ENCODE assay signal across 36 cellular contexts in genomic region chrX:132468454-132468853, GRCh38.
"Had no signal": no experiment of that assay in that cellular context is flagged by ENCODE, and none has a peak within 500 bp of the region (broad histone marks: within the 10 kb centered on the region; RNA-seq: fewer than 3 reads in every experiment).

No MANE protein-coding gene starts in this region.

- H3K4me1 ChIP-seq: ascending aorta had no signal

- DNase-seq: activated B cell treated with CpG ODN at 0.5 μM for 24 hours; activated CD4-positive, alpha-beta memory T cell treated with anti-CD3 and anti-CD28 coated beads for 36 hours; activated CD4-positive, alpha-beta T cell treated with anti-CD3 and anti-CD28 coated beads for 4 hours; activated CD4-positive, alpha-beta T cell treated with anti-CD3 and anti-CD28 coated beads, Interleukin-2, amount 10 ng/mL, durations not matched to agents 24 days and 14 days; activated CD4-positive, alpha-beta T cell treated with anti-CD3 and anti-CD28 coated beads, Interleukin-2, amount 50 U/mL, for 1 hour; activated CD4-positive, alpha-beta T cell treated with anti-CD3 and anti-CD28 coated beads, Interleukin-2, amount 50 U/mL, for 4 hours; activated CD4-positive, CD25-positive, alpha-beta regulatory T cell treated with anti-CD3 and anti-CD28 coated beads, Interleukin-2, amount 50 U/mL, for 72 hours; activated CD8-positive, alpha-beta memory T cell treated with anti-CD3 and anti-CD28 coated beads, Interleukin-2, amount 50 U/mL, for 4 hours; activated CD8-positive, alpha-beta T cell treated with anti-CD3 and anti-CD28 coated beads for 36 hours; activated gamma-delta T cell; activated naive CD4-positive, alpha-beta T cell treated with anti-CD3 and anti-CD28 coated beads, Interleukin-2, amount 10 ng/mL, durations not matched to agents 7 days and 5 days; activated naive CD4-positive, alpha-beta T cell treated with Interleukin-2 at 50 U/mL for 16 hours; activated naive CD8-positive, alpha-beta T cell treated with anti-CD3 and anti-CD28 coated beads, Interleukin-2, amount 10 ng/mL, durations not matched to agents 7 days and 5 days; activated naive CD8-positive, alpha-beta T cell treated with anti-CD3 and anti-CD28 coated beads, Interleukin-2, amount 50 U/mL, for 24 hours; activated T-cell treated with anti-CD3 and anti-CD28 coated beads for 4 hours; activated T-cell treated with anti-CD3 and anti-CD28 coated beads, Interleukin-2, amount 50 U/mL, for 1 hour; activated T-cell treated with anti-CD3 and anti-CD28 coated beads, Interleukin-2, amount 50 U/mL, for 4 hours; activated T-cell treated with anti-CD3 and anti-CD28 coated beads, Interleukin-2, amount 50 U/mL, for 72 hours; amygdala; anterior cingulate cortex; caudate nucleus; cerebellar nuclear complex; T-helper 1 cell; T-helper 2 cell; T-helper 9 cell had no signal

- H3K27me3 ChIP-seq: cardiac muscle cell had no signal

- H3K27ac ChIP-seq: ascending aorta, cardiac muscle cell had no signal

- ATAC-seq: activated CD8-positive, alpha-beta T cell treated with anti-CD3 and anti-CD28 coated beads for 36 hours; activated naive CD8-positive, alpha-beta T cell treated with anti-CD3 and anti-CD28 coated beads, Interleukin-2, amount 50 U/mL, for 24 hours; activated T-cell treated with anti-CD3 and anti-CD28 coated beads, Interleukin-2, amount 50 U/mL, for 4 hours; activated T-cell treated with anti-CD3 and anti-CD28 coated beads, Interleukin-2, amount 50 U/mL, for 72 hours; activated T-helper 17 cell treated with anti-CD3 and anti-CD28 coated beads, Interleukin-2, amount 50 U/mL, for 72 hours had no signal

- H3K4me3 ChIP-seq: ascending aorta, cardiac muscle cell had no signal

- H3K27me3 Mint-ChIP-seq: activated B cell treated with CpG ODN at 0.5 μM for 24 hours; activated CD4-positive, alpha-beta memory T cell treated with anti-CD3 and anti-CD28 coated beads for 36 hours; activated CD4-positive, alpha-beta T cell treated with anti-CD3 and anti-CD28 coated beads, Interleukin-2, amount 10 ng/mL, durations not matched to agents 24 days and 14 days; activated CD8-positive, alpha-beta T cell treated with anti-CD3 and anti-CD28 coated beads for 36 hours; activated naive CD4-positive, alpha-beta T cell treated with anti-CD3 and anti-CD28 coated beads, Interleukin-2, amount 10 ng/mL, durations not matched to agents 7 days and 5 days; activated naive CD4-positive, alpha-beta T cell treated with anti-CD3 and anti-CD28 coated beads, Interleukin-2, amount 50 U/mL, for 24 hours; activated naive CD8-positive, alpha-beta T cell; activated naive CD8-positive, alpha-beta T cell treated with anti-CD3 and anti-CD28 coated beads, Interleukin-2, amount 10 ng/mL, durations not matched to agents 7 days and 5 days; activated naive CD8-positive, alpha-beta T cell treated with anti-CD3 and anti-CD28 coated beads, Interleukin-2, amount 50 U/mL, for 24 hours; activated T-helper 17 cell treated with anti-CD3 and anti-CD28 coated beads, Interleukin-2, amount 50 U/mL, for 72 hours; brain; central memory CD8-positive, alpha-beta T cell had no signal

- H3K9me3 ChIP-seq: ascending aorta had no signal

- H3K27ac Mint-ChIP-seq: activated B cell treated with CpG ODN at 0.5 μM for 24 hours; activated CD4-positive, alpha-beta memory T cell treated with anti-CD3 and anti-CD28 coated beads for 36 hours; activated CD4-positive, alpha-beta T cell treated with anti-CD3 and anti-CD28 coated beads, Interleukin-2, amount 10 ng/mL, durations not matched to agents 24 days and 14 days; activated CD8-positive, alpha-beta T cell treated with anti-CD3 and anti-CD28 coated beads for 36 hours; activated naive CD4-positive, alpha-beta T cell treated with anti-CD3 and anti-CD28 coated beads, Interleukin-2, amount 10 ng/mL, durations not matched to agents 7 days and 5 days; activated naive CD4-positive, alpha-beta T cell treated with anti-CD3 and anti-CD28 coated beads, Interleukin-2, amount 50 U/mL, for 24 hours; activated naive CD8-positive, alpha-beta T cell; activated naive CD8-positive, alpha-beta T cell treated with anti-CD3 and anti-CD28 coated beads, Interleukin-2, amount 10 ng/mL, durations not matched to agents 7 days and 5 days; activated naive CD8-positive, alpha-beta T cell treated with anti-CD3 and anti-CD28 coated beads, Interleukin-2, amount 50 U/mL, for 24 hours; activated T-cell treated with anti-CD3 and anti-CD28 coated beads, Interleukin-2, amount 50 U/mL, for 72 hours; activated T-helper 1 cell treated with anti-CD3 and anti-CD28 coated beads, Interleukin-12 subunit alpha, Interleukin-12 subunit beta, Interleukin-2, Interleukin-4 antibody, amounts not matched to agents 30 ng/mL and 10 ng/mL and 1 ng/mL, durations not matched to agents 14 hours and 24 hours and 36 hours; activated T-helper 17 cell treated with anti-CD3 and anti-CD28 coated beads, Interleukin-2, amount 50 U/mL, for 72 hours; brain; T-helper 1 cell treated with Interleukin-12 subunit alpha and Interleukin-12 subunit beta and Interleukin-4 antibody, amounts not matched to agents 30 μg/mL and 1 μg/mL, for 36 hours; T-helper 2 cell treated with Interferon-gamma antibody and Interleukin-4, amounts not matched to agents 5 μg/mL and 100 μg/mL, for 36 hours had no signal

- FAIRE-seq: TTC549 had no signal

- H3K36me3 ChIP-seq: ascending aorta, cardiac muscle cell had no signal

- H3K9me3 Mint-ChIP-seq: activated B cell treated with CpG ODN at 0.5 μM for 24 hours; activated CD4-positive, alpha-beta memory T cell treated with anti-CD3 and anti-CD28 coated beads for 36 hours; activated CD4-positive, alpha-beta T cell treated with anti-CD3 and anti-CD28 coated beads, Interleukin-2, amount 10 ng/mL, durations not matched to agents 24 days and 14 days; activated CD8-positive, alpha-beta T cell treated with anti-CD3 and anti-CD28 coated beads for 36 hours; activated naive CD4-positive, alpha-beta T cell treated with anti-CD3 and anti-CD28 coated beads, Interleukin-2, amount 10 ng/mL, durations not matched to agents 7 days and 5 days; activated naive CD4-positive, alpha-beta T cell treated with anti-CD3 and anti-CD28 coated beads, Interleukin-2, amount 50 U/mL, for 24 hours; activated naive CD8-positive, alpha-beta T cell treated with anti-CD3 and anti-CD28 coated beads, Interleukin-2, amount 10 ng/mL, durations not matched to agents 7 days and 5 days; activated naive CD8-positive, alpha-beta T cell treated with anti-CD3 and anti-CD28 coated beads, Interleukin-2, amount 50 U/mL, for 24 hours; activated T-cell treated with anti-CD3 and anti-CD28 coated beads, Interleukin-2, amount 50 U/mL, for 4 hours; activated T-cell treated with anti-CD3 and anti-CD28 coated beads, Interleukin-2, amount 50 U/mL, for 72 hours; activated T-helper 1 cell treated with anti-CD3 and anti-CD28 coated beads, Interleukin-12 subunit alpha, Interleukin-12 subunit beta, Interleukin-2, Interleukin-4 antibody, amounts not matched to agents 30 ng/mL and 10 ng/mL and 1 ng/mL, durations not matched to agents 14 hours and 24 hours and 36 hours; activated T-helper 17 cell treated with anti-CD3 and anti-CD28 coated beads, Interleukin-2, amount 50 U/mL, for 72 hours; central memory CD8-positive, alpha-beta T cell; T-helper 1 cell treated with Interleukin-12 subunit alpha and Interleukin-12 subunit beta and Interleukin-4 antibody, amounts not matched to agents 30 μg/mL and 1 μg/mL, for 36 hours; T-helper 2 cell treated with Interferon-gamma antibody and Interleukin-4, amounts not matched to agents 5 μg/mL and 100 μg/mL, for 36 hours had no signal

- H3K36me3 Mint-ChIP-seq: activated CD4-positive, alpha-beta memory T cell treated with anti-CD3 and anti-CD28 coated beads for 36 hours; activated naive CD4-positive, alpha-beta T cell treated with anti-CD3 and anti-CD28 coated beads, Interleukin-2, amount 10 ng/mL, durations not matched to agents 7 days and 5 days; activated naive CD8-positive, alpha-beta T cell; activated naive CD8-positive, alpha-beta T cell treated with anti-CD3 and anti-CD28 coated beads, Interleukin-2, amount 10 ng/mL, durations not matched to agents 7 days and 5 days; brain had no signal

- H3K4me1 Mint-ChIP-seq: activated CD4-positive, alpha-beta T cell treated with anti-CD3 and anti-CD28 coated beads, Interleukin-2, amount 10 ng/mL, durations not matched to agents 24 days and 14 days; activated naive CD4-positive, alpha-beta T cell treated with anti-CD3 and anti-CD28 coated beads, Interleukin-2, amount 10 ng/mL, durations not matched to agents 7 days and 5 days; activated naive CD4-positive, alpha-beta T cell treated with anti-CD3 and anti-CD28 coated beads, Interleukin-2, amount 50 U/mL, for 24 hours; activated naive CD8-positive, alpha-beta T cell treated with anti-CD3 and anti-CD28 coated beads, Interleukin-2, amount 10 ng/mL, durations not matched to agents 7 days and 5 days; activated naive CD8-positive, alpha-beta T cell treated with anti-CD3 and anti-CD28 coated beads, Interleukin-2, amount 50 U/mL, for 24 hours; activated T-helper 17 cell treated with anti-CD3 and anti-CD28 coated beads, Interleukin-2, amount 50 U/mL, for 72 hours; central memory CD8-positive, alpha-beta T cell had no signal

- H3K4me3 Mint-ChIP-seq: activated B cell treated with CpG ODN at 0.5 μM for 24 hours; activated CD4-positive, alpha-beta memory T cell treated with anti-CD3 and anti-CD28 coated beads for 36 hours; activated CD4-positive, alpha-beta T cell treated with anti-CD3 and anti-CD28 coated beads, Interleukin-2, amount 10 ng/mL, durations not matched to agents 24 days and 14 days; activated CD8-positive, alpha-beta T cell treated with anti-CD3 and anti-CD28 coated beads for 36 hours; activated naive CD4-positive, alpha-beta T cell treated with anti-CD3 and anti-CD28 coated beads, Interleukin-2, amount 10 ng/mL, durations not matched to agents 7 days and 5 days; activated naive CD4-positive, alpha-beta T cell treated with anti-CD3 and anti-CD28 coated beads, Interleukin-2, amount 50 U/mL, for 24 hours; activated naive CD8-positive, alpha-beta T cell; activated naive CD8-positive, alpha-beta T cell treated with anti-CD3 and anti-CD28 coated beads, Interleukin-2, amount 10 ng/mL, durations not matched to agents 7 days and 5 days; activated naive CD8-positive, alpha-beta T cell treated with anti-CD3 and anti-CD28 coated beads, Interleukin-2, amount 50 U/mL, for 24 hours; activated T-cell treated with anti-CD3 and anti-CD28 coated beads, Interleukin-2, amount 50 U/mL, for 4 hours; activated T-cell treated with anti-CD3 and anti-CD28 coated beads, Interleukin-2, amount 50 U/mL, for 72 hours; activated T-helper 1 cell treated with anti-CD3 and anti-CD28 coated beads, Interleukin-12 subunit alpha, Interleukin-12 subunit beta, Interleukin-2, Interleukin-4 antibody, amounts not matched to agents 30 ng/mL and 10 ng/mL and 1 ng/mL, durations not matched to agents 14 hours and 24 hours and 36 hours; activated T-helper 17 cell treated with anti-CD3 and anti-CD28 coated beads, Interleukin-2, amount 50 U/mL, for 72 hours; brain; central memory CD8-positive, alpha-beta T cell; T-helper 1 cell treated with Interleukin-12 subunit alpha and Interleukin-12 subunit beta and Interleukin-4 antibody, amounts not matched to agents 30 μg/mL and 1 μg/mL, for 36 hours; T-helper 2 cell treated with Interferon-gamma antibody and Interleukin-4, amounts not matched to agents 5 μg/mL and 100 μg/mL, for 36 hours had no signal
